ENCODE assay signal across 10 cellular contexts in genomic region chr5:35853652-35854051, GRCh38. TPM values are rescaled to one million over a fixed set of nuclear protein-coding genes. Genes with fewer than 3 reads are reported as not detected.
DNase-seq lines count a peak whose midpoint lies in the region; ATAC-seq and TF ChIP-seq lines count a peak whose summit lies in the region.
"Had no signal": no experiment of that assay in that cellular context is flagged by ENCODE, and none has a peak within 500 bp of the region (broad histone marks: within the 10 kb centered on the region; RNA-seq: fewer than 3 reads in every experiment).

No MANE protein-coding gene starts in this region.

- intact Hi-C loops in OCI-LY7 (cut with micrococcal nuclease; ENCODE audit: unreplicated experiment) = no loop called here

- H3K4me3 ChIP-seq in OCI-LY7 (ENCODE audit: low read depth, low read length, poor library complexity, severe bottlenecking) = peak overlapping the region; percentile 13
- H3K4me3 ChIP-seq: uterus had no signal

- peaks cover 0 to 2% (median 0%) of the 10 kb centered on the region in 6 donors for H3K9me3 Mint-ChIP-seq in immature natural killer cell

- peaks cover 0 to 3% (median 0%) of the 10 kb centered on the region in 3 donors for H3K27me3 Mint-ChIP-seq in immature natural killer cell (ENCODE audit: low read depth in 3 of 3)

- peak overlapping the region; percentile 91 for H3K4me2 ChIP-seq in OCI-LY7 (ENCODE audit: low read length)

- peaks cover 29 to 50% of the 10 kb centered on the region in 2 donors for H3K4me1 Mint-ChIP-seq in immature natural killer cell

- peaks cover 57% of the 10 kb centered on the region for H3K4me1 ChIP-seq in OCI-LY7 (ENCODE audit: insufficient read depth, low read length, poor library complexity, severe bottlenecking)
- H3K4me1 ChIP-seq: uterus had no signal

- H3K9me3 ChIP-seq in OCI-LY7 (ENCODE audit: low read length) = peaks cover 4% of the 10 kb centered on the region; the same call in 1 of the 2 replicates
- H3K9me3 ChIP-seq: uterus had no signal

- H3K27ac Mint-ChIP-seq in immature natural killer cell = peak overlapping the region; percentile 78 to 94 (median 86)

- no peaks in the 10 kb centered on the region for H3K9me2 ChIP-seq in OCI-LY7 (ENCODE audit: insufficient read depth, low read length)

- H3K36me3 ChIP-seq in OCI-LY7 (ENCODE audit: insufficient read depth, low read length) = 0 out of 2 replicates have a peak, but pooled peaks cover 4% of the 10 kb centered on the region
- H3K36me3 ChIP-seq: uterus, WERI-Rb-1 had no signal

- ATAC-seq in HG03025 (IDR thresholded peaks at IDR 0.05; ENCODE audit: low FRiP score, unreplicated experiment) = no peak

- H3K27ac ChIP-seq in OCI-LY7 (ENCODE audit: low read depth, low read length, poor library complexity, severe bottlenecking) = peak overlapping the region; percentile 72
- H3K27ac ChIP-seq: uterus, WERI-Rb-1 had no signal

- no peak for DNase-seq in OCI-LY7 (ENCODE audit: low spot score)
- peak; percentile 79 for DNase-seq in activated CD8-positive, alpha-beta memory T cell treated with anti-CD3 and anti-CD28 coated beads for 24 hours
- peak; percentile 14 to 34 (median 30) for DNase-seq in immature natural killer cell
- peak; percentile 76 for DNase-seq in stimulated activated naive CD4-positive, alpha-beta T cell treated with Interleukin-2 at 50 U/mL for 16 hours (lab: John Stamatoyannopoulos, UW)
- DNase-seq in NCI-H82 treated with DMSO at 0.1 percent for 48 hours (lab: John Stamatoyannopoulos, UW; ENCODE audit: unreplicated experiment) = no peak
- no peak for DNase-seq in NCI-H510A (lab: John Stamatoyannopoulos, UW)
- DNase-seq in NCI-H2107 treated with DMSO at 0.1 percent for 48 hours (lab: John Stamatoyannopoulos, UW; ENCODE audit: unreplicated experiment) = no peak
- DNase-seq: WERI-Rb-1 had no signal

- TF ChIP-seq CTCF in OCI-LY7 (conservative IDR thresholded peaks at IDR 0.05; ENCODE audit: low read length) = no peak

- peak overlapping the region; percentile 95 for H2AFZ ChIP-seq in OCI-LY7 (ENCODE audit: low read length)

- peak overlapping the region in 4 of 5 donors; percentile 54 to 64 (median 58) for H3K4me3 Mint-ChIP-seq in immature natural killer cell

- peaks cover 32% of the 10 kb centered on the region for H3K79me2 ChIP-seq in OCI-LY7 (ENCODE audit: insufficient read depth, low read depth, low read length)

- no TSS peak for BruUV-seq in OCI-LY7 (replicated peaks; lab: Mats Ljungman, UMichigan)

- no peaks in the 10 kb centered on the region for H4K20me1 ChIP-seq in OCI-LY7 (ENCODE audit: insufficient read depth, low read length)

- POLR2A ChIA-PET in OCI-LY7 (lab: Charles Lee) = interaction anchor here (1.2 to 8.2 kb wide), 3 partner anchors 27 to 55 kb away, joined by 4 to 52 read pairs (median 5); no protein-coding TSS in a partner anchor

- no peaks in the 10 kb centered on the region for H3K36me3 Mint-ChIP-seq in immature natural killer cell

- CTCF ChIA-PET in OCI-LY7 (lab: Charles Lee; ENCODE audit: unreplicated experiment) = no interaction called here

RNA-seq across cellular contexts. Expression of gene IL7R, which starts 3.0 kb away (rescaled TPM):
- 59.9 and 62.2 TPM in 2 replicates for total RNA-seq in OCI-LY7 (2014; rRNA removed; shearing (Covaris generic))
- total RNA-seq in OCI-LY7 (2022) = 4.6 and 4.7 TPM in 2 replicates
- polyA plus RNA-seq in immature natural killer cell = 10 to 100 TPM; 36.8 to 70.9 (median 65.6) TPM

Comparison
In these comparisons a context has a peak if more than half of its experiments do, and no peak if none do; other contexts are left out.
1. DNase-seq: peak in activated CD8-positive, alpha-beta memory T cell treated with anti-CD3 and anti-CD28 coated beads for 24 hours (single experiment), immature natural killer cell (3 of 3) and stimulated activated naive CD4-positive, alpha-beta T cell treated with Interleukin-2 at 50 U/mL for 16 hours (single experiment); none in OCI-LY7 (single experiment), NCI-H82 treated with DMSO at 0.1 percent for 48 hours (single experiment), NCI-H510A (single experiment) and NCI-H2107 treated with DMSO at 0.1 percent for 48 hours (single experiment).